In the genomic region with DNA sequence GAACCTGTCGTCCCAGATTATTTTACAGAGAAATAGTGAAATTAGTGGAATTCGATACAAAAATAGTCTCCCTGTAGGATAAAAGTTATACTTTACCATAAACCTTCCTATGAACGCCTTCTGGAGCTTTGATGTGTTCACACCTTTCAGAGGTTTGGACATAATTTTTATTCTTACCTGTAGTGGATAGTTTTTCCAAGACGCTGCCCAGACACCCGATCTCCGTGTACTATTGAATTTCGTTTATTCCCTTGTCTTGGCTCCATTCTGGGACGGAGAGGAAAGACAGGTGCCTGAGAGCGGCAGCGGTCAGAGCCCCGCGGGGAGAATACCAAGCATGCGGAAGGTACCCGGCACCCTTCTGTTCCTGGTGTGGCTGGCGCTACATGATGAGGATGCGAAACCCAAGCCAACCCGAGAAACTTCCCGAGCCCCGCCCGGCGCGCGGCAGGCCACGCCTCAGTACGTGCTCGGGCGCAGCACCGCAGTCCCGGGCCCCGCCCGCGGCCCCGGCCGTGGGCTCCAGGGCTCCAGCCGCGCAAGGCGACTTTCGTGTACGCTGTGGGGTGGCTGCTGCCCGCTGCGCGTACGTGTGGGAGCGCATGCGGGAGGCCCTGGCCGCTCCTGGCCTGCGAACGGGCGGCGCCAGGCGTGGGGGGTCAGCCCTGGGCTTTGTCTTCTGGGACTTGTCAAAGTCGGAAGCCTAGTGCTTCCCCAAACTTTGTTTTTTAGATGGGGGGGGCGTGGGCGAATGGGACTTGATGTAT, we compare ENCODE assay signal across 8 cellular contexts. TPM values are rescaled to one million over a fixed set of nuclear protein-coding genes. Genes with fewer than 3 reads are reported as not detected.
DNase-seq lines count a peak whose midpoint lies in the region; ATAC-seq and TF ChIP-seq lines count a peak whose summit lies in the region.

No MANE protein-coding gene starts in this region.

- no peaks in the 10 kb centered on the region for H3K27me3 ChIP-seq in PC-3 (ENCODE audit: low read length)
- no peaks in the 10 kb centered on the region for H3K27me3 ChIP-seq in neutrophil

- peaks cover 60% of the 10 kb centered on the region for H3K79me2 ChIP-seq in PC-3 (ENCODE audit: low read length)

- BruUV-seq in PC-3 (replicated peaks; lab: Mats Ljungman, UMichigan) = TSS peak; percentile 65

- H3K9me2 ChIP-seq in PC-3 (replicated peaks; ENCODE audit: low read length) = no peaks in the 10 kb centered on the region

- POLR2A ChIA-PET in PC-3 (lab: Charles Lee; ENCODE audit: unreplicated experiment) = interaction anchor here (0.7 to 1.9 kb wide), 3 partner anchors 11 to 156 kb away, joined by 4 to 21 read pairs (median 4); partner anchors contain the start of genes HIF1A and SNAPC1

- peak overlapping the region; percentile 60 for H2AFZ ChIP-seq in PC-3 (ENCODE audit: low read length)

- DNase-seq in Ammon's horn (ENCODE audit: low spot score) = peak; percentile 86
- peak; percentile 68 for DNase-seq in GM19238 (ENCODE audit: insufficient read length, low spot score)
- DNase-seq in PC-3 = peak; percentile 99
- DNase-seq in activated effector memory CD4-positive, alpha-beta T cell treated with anti-CD3 and anti-CD28 coated beads, Interleukin-2, amount 50 U/mL, for 16 hours = peak; percentile 92
- DNase-seq in foreskin fibroblast = peak; percentile 84 to 89
- DNase-seq in substantia nigra (lab: John Stamatoyannopoulos, UW) = peak in 48 of 49 donors; percentile 7 to 81 (median 52)

- H3K9me3 ChIP-seq in PC-3 (ENCODE audit: low read length) = no peaks in the 10 kb centered on the region
- no peaks in the 10 kb centered on the region for H3K9me3 ChIP-seq in neutrophil

- intact Hi-C loops in PC-3 (cut with micrococcal nuclease) = loop anchor here (1.0 to 5.0 kb wide), 7 partner anchors 11 to 454 kb away; partner anchors contain the start of genes HIF1A and SNAPC1

- H4K20me1 ChIP-seq in PC-3 (ENCODE audit: low read length) = peaks cover 26% of the 10 kb centered on the region

- peak overlapping the region; percentile 72 for H3K4me3 ChIP-seq in PC-3 (ENCODE audit: low read length)
- H3K4me3 ChIP-seq in foreskin fibroblast (ENCODE audit: low read depth in 1 of 2, low read length in 2 of 2) = peak overlapping the region; percentile 20 to 52
- H3K4me3 ChIP-seq in neutrophil (ENCODE audit: low read depth in 1 of 2, low read length in 1 of 2) = peak overlapping the region; percentile 75 to 76

- H3K36me3 ChIP-seq in PC-3 (ENCODE audit: low read depth, low read length) = peaks cover 32% of the 10 kb centered on the region
- peaks cover 25% of the 10 kb centered on the region for H3K36me3 ChIP-seq in neutrophil

- H3K9ac ChIP-seq in PC-3 (ENCODE audit: low read length) = peak overlapping the region; percentile 72

- H3K27ac ChIP-seq in PC-3 (ENCODE audit: low read length) (peak overlapping the region; percentile 55), neutrophil (peak overlapping the region; percentile 94), substantia nigra (ENCODE audit: low read depth, low read length, poor library complexity, severe bottlenecking) (no peak overlapping the region)

- TF ChIP-seq CTCF in PC-3 (conservative IDR thresholded peaks at IDR 0.05; ENCODE audit: low read depth, low read length) (no peak), foreskin fibroblast (IDR thresholded peaks at IDR 0.05; ENCODE audit: low read depth, low read length) (no peak), neutrophil (IDR thresholded peaks at IDR 0.05) (peak; percentile 15)

- H3K4me1 ChIP-seq in PC-3 (ENCODE audit: insufficient read depth, low read length) (peaks cover 79% of the 10 kb centered on the region), neutrophil (ENCODE audit: control insufficient read depth in 1 of 2, insufficient read depth in 1 of 2, low read depth in 1 of 2, low read length in 1 of 2) (peaks cover 20 to 37% of the 10 kb centered on the region in 2 experiments)

- CTCF ChIA-PET in PC-3 (lab: Charles Lee) = no interaction called here

- peak overlapping the region; percentile 86 for H3K4me2 ChIP-seq in PC-3 (ENCODE audit: low read length)

- ATAC-seq in HG03439 (IDR thresholded peaks at IDR 0.05; ENCODE audit: unreplicated experiment) (peak; percentile 94), PC-3 (peak; percentile 79)

- peaks cover 27% of the 10 kb centered on the region for H3F3A ChIP-seq in PC-3 (ENCODE audit: low read length, unreplicated experiment)

RNA-seq across cellular contexts. Expression of gene SNAPC1, which starts 11.3 kb away (rescaled TPM):
- 26.7 and 27.3 TPM in 2 replicates for total RNA-seq in PC-3 (2014; rRNA removed)

RNA-seq across cellular contexts. Expression of gene HIF1A, which starts 55.6 kb away (rescaled TPM):
- total RNA-seq in PC-3 (2014; rRNA removed) = 266 and 319 TPM in 2 replicates
